In genomic region chr13:40406405-40407138, GRCh38 we compare ENCODE assay signal across 12 cellular contexts.
DNase-seq lines count a peak whose midpoint lies in the region; ATAC-seq and TF ChIP-seq lines count a peak whose summit lies in the region.
"Had no signal": no experiment of that assay in that cellular context is flagged by ENCODE, and none has a peak within 500 bp of the region (broad histone marks: within the 10 kb centered on the region; RNA-seq: fewer than 3 reads in every experiment).

No MANE protein-coding gene starts in this region.

- peaks cover 14% of the 10 kb centered on the region for H3K9me3 Mint-ChIP-seq in activated T-helper 2 cell treated with anti-CD3 and anti-CD28 coated beads, Interferon-gamma antibody, Interleukin-2, Interleukin-4, amounts not matched to agents 10 μg/mL and 5 μg/mL and 100 μg/mL, durations not matched to agents 14 hours and 24 hours and 36 hours

- TF ChIP-seq CTCF in HEK293 (tag by site-specific recombination; IDR thresholded peaks at IDR 0.05) (no peak), suprapubic skin (IDR thresholded peaks at IDR 0.05) (no peak)

- CTCF ChIA-PET in HEK293 (lab: Yijun Ruan, JAX), result no interaction called here

- no peaks in the 10 kb centered on the region for H3K27me3 ChIP-seq in suprapubic skin

- no peaks in the 10 kb centered on the region for H3K27me3 Mint-ChIP-seq in activated T-helper 2 cell treated with anti-CD3 and anti-CD28 coated beads, Interferon-gamma antibody, Interleukin-2, Interleukin-4, amounts not matched to agents 10 μg/mL and 5 μg/mL and 100 μg/mL, durations not matched to agents 14 hours and 24 hours and 36 hours (ENCODE audit: low read depth)

- peaks cover 3% of the 10 kb centered on the region for H3K36me3 Mint-ChIP-seq in activated T-helper 2 cell treated with anti-CD3 and anti-CD28 coated beads, Interferon-gamma antibody, Interleukin-2, Interleukin-4, amounts not matched to agents 10 μg/mL and 5 μg/mL and 100 μg/mL, durations not matched to agents 14 hours and 24 hours and 36 hours (ENCODE audit: low read depth)

- in situ Hi-C loops in ACHN (cut with HindIII; ENCODE audit: low pct_ligation_motif_present, low pct_unique_long_range_greater_than_20kb, low sequenced_read_pairs), result no loop called here

- H3K4me3 ChIP-seq in HEK293 (ENCODE audit: low read depth, low read length), result no peak overlapping the region
- no peak overlapping the region for H3K4me3 ChIP-seq in suprapubic skin
- H3K4me3 ChIP-seq: skin epidermis had no signal

- H3K36me3 ChIP-seq in HEK293 (ENCODE audit: control insufficient read depth in 2 of 2, insufficient read depth in 1 of 2, low read length in 2 of 2) (no peaks in the 10 kb centered on the region), suprapubic skin (no peaks in the 10 kb centered on the region)

- TF ChIP-seq POLR2A in suprapubic skin (IDR thresholded peaks at IDR 0.05), result no peak

- 78% methylated on average over 6 of the region's 6 CpGs for WGBS in suprapubic skin

- H3K27ac Mint-ChIP-seq in activated T-helper 2 cell treated with anti-CD3 and anti-CD28 coated beads, Interferon-gamma antibody, Interleukin-2, Interleukin-4, amounts not matched to agents 10 μg/mL and 5 μg/mL and 100 μg/mL, durations not matched to agents 14 hours and 24 hours and 36 hours, result no peak overlapping the region

- H3K4me3 Mint-ChIP-seq in activated T-helper 2 cell treated with anti-CD3 and anti-CD28 coated beads, Interferon-gamma antibody, Interleukin-2, Interleukin-4, amounts not matched to agents 10 μg/mL and 5 μg/mL and 100 μg/mL, durations not matched to agents 14 hours and 24 hours and 36 hours (ENCODE audit: low read depth), result no peak overlapping the region

- TF ChIP-seq EP300 in suprapubic skin (IDR thresholded peaks at IDR 0.05), result no peak

- no peaks in the 10 kb centered on the region for H3K4me1 ChIP-seq in HEK293 (ENCODE audit: control insufficient read depth, insufficient read depth, low read length)
- peaks cover 18% of the 10 kb centered on the region for H3K4me1 ChIP-seq in suprapubic skin

- peak; percentile 88 for DNase-seq in amniotic epithelial cell (ENCODE audit: low read depth)
- DNase-seq in hepatic stellate cell (ENCODE audit: low spot score), result peak; percentile 29
- no peak for DNase-seq in suprapubic skin (ENCODE audit: low spot score in 2 of 2)
- no peak for DNase-seq in ACHN
- no peak for DNase-seq in activated T-helper 2 cell treated with anti-CD3 and anti-CD28 coated beads, Interferon-gamma antibody, Interleukin-2, Interleukin-4, amounts not matched to agents 10 μg/mL and 5 μg/mL and 100 μg/mL, durations not matched to agents 14 hours and 24 hours and 36 hours (ENCODE audit: low spot score)
- DNase-seq in Kasumi-1 (lab: John Stamatoyannopoulos, UW), result no peak
- DNase-seq: DMS79, midbrain, NCI-H69 had no signal

- no peaks in the 10 kb centered on the region for H3K9me3 ChIP-seq in HEK293 (ENCODE audit: control insufficient read depth, insufficient read depth, low read depth, low read length)
- no peaks in the 10 kb centered on the region for H3K9me3 ChIP-seq in suprapubic skin

- no peak overlapping the region for H3K27ac ChIP-seq in HEK293 (ENCODE audit: extremely low read depth, low read depth, low read length)
- H3K27ac ChIP-seq in suprapubic skin, result peak overlapping the region; percentile 29

- POLR2A ChIA-PET in HEK293 (lab: Yijun Ruan, JAX), result no interaction called here

- peaks cover 15% of the 10 kb centered on the region for H3K4me1 Mint-ChIP-seq in activated T-helper 2 cell treated with anti-CD3 and anti-CD28 coated beads, Interferon-gamma antibody, Interleukin-2, Interleukin-4, amounts not matched to agents 10 μg/mL and 5 μg/mL and 100 μg/mL, durations not matched to agents 14 hours and 24 hours and 36 hours (ENCODE audit: low read depth)

- no peak for ATAC-seq in HG02938 (IDR thresholded peaks at IDR 0.05; ENCODE audit: unreplicated experiment)

- intact Hi-C loops in activated T-helper 2 cell treated with anti-CD3 and anti-CD28 coated beads, Interferon-gamma antibody, Interleukin-2, Interleukin-4, amounts not matched to agents 10 μg/mL and 5 μg/mL and 100 μg/mL, durations not matched to agents 14 hours and 24 hours and 36 hours (cut with micrococcal nuclease), result no loop called here

TF ChIP-seq in HEK293, 187 proteins besides CTCF, POLR2A, EP300 and RAD21:
- TF ChIP-seq ZBTB17 (tag by site-specific recombination; IDR thresholded peaks at IDR 0.05) (peak; percentile 50; the same call in 1 of the 2 replicates), ZNF146 (tag by site-specific recombination; IDR thresholded peaks at IDR 0.05) (no peak)

Comparison
In these comparisons a context has a peak if more than half of its experiments do, and no peak if none do; other contexts are left out.
1. DNase-seq: peak in amniotic epithelial cell (single experiment) and hepatic stellate cell (single experiment); none in suprapubic skin (0 of 2), ACHN (single experiment), activated T-helper 2 cell treated with anti-CD3 and anti-CD28 coated beads, Interferon-gamma antibody, Interleukin-2, Interleukin-4, amounts not matched to agents 10 μg/mL and 5 μg/mL and 100 μg/mL, durations not matched to agents 14 hours and 24 hours and 36 hours (single experiment) and Kasumi-1 (0 of 2).